In genomic region chr2:172927381-172928357, GRCh38 we compare ENCODE assay signal across 10 cellular contexts.
DNase-seq lines count a peak whose midpoint lies in the region; ATAC-seq and TF ChIP-seq lines count a peak whose summit lies in the region.
"Had no signal": no experiment of that assay in that cellular context is flagged by ENCODE, and none has a peak within 500 bp of the region (broad histone marks: within the 10 kb centered on the region; RNA-seq: fewer than 3 reads in every experiment).

No MANE protein-coding gene starts in this region.

- no peak for TF ChIP-seq CTCF in C4-2B (conservative IDR thresholded peaks at IDR 0.05)
- no peak for TF ChIP-seq CTCF in astrocyte of the spinal cord (IDR thresholded peaks at IDR 0.05; ENCODE audit: low read depth, low read length)
- TF ChIP-seq CTCF in heart left ventricle (IDR thresholded peaks at IDR 0.05) = no peak
- no peak for TF ChIP-seq CTCF in retinal pigment epithelial cell (conservative IDR thresholded peaks at IDR 0.05; ENCODE audit: low read depth, low read length)

- DNase-seq in astrocyte of the spinal cord (ENCODE audit: low read depth, low spot score) = peak; percentile 88
- DNase-seq in heart left ventricle = peak in 2 of 5 donors; percentile 27 to 46
- peak; percentile 46 for DNase-seq in retinal pigment epithelial cell (ENCODE audit: low read depth)
- DNase-seq in NCI-H1105 treated with DMSO at 0.1 percent for 48 hours (lab: John Stamatoyannopoulos, UW) = no peak
- DNase-seq in NCI-H2081 (lab: John Stamatoyannopoulos, UW) = no peak
- DNase-seq in NCI-H2227 (lab: John Stamatoyannopoulos, UW; ENCODE audit: unreplicated experiment) = no peak
- DNase-seq: CD4-positive, CD25-positive, alpha-beta regulatory T cell; effector memory CD4-positive, alpha-beta T cell had no signal

- H3K9me3 ChIP-seq in heart left ventricle = no peaks in the 10 kb centered on the region

- in situ Hi-C loops in astrocyte of the spinal cord (cut with HindIII; ENCODE audit: low sequenced_read_pairs) = no loop called here

- H3K36me3 ChIP-seq in heart left ventricle = no peaks in the 10 kb centered on the region

- WGBS in heart left ventricle, 4 donors = 47 to 63% (median 54%) methylated on average over 9 of the region's 9 CpGs

- no peaks in the 10 kb centered on the region for H3K27me3 ChIP-seq in heart left ventricle

- intact Hi-C loops in heart left ventricle (cut with DNase I) = loop anchor here in 2 of 10 donors (2.0 to 5.0 kb wide), 2 partner anchors 35 to 63 kb away; no protein-coding TSS in a partner anchor

- peak; percentile 56 to 77 (median 71) for ATAC-seq in heart left ventricle
- ATAC-seq in GM18505 (IDR thresholded peaks at IDR 0.05; ENCODE audit: unreplicated experiment) = no peak

- H3K4me1 ChIP-seq in heart left ventricle = peaks cover 3 to 56% (median 32%) of the 10 kb centered on the region in 12 donors

- no peak overlapping the region for H3K4me3 ChIP-seq in astrocyte of the spinal cord (ENCODE audit: low read depth, low read length)
- peak overlapping the region in 7 of 12 donors; percentile 1 to 32 (median 25) for H3K4me3 ChIP-seq in heart left ventricle
- no peak overlapping the region for H3K4me3 ChIP-seq in retinal pigment epithelial cell (ENCODE audit: low read length)

- no peak for TF ChIP-seq POLR2A in heart left ventricle (IDR thresholded peaks at IDR 0.05)
- TF ChIP-seq POLR2A in GM18505 (IDR thresholded peaks at IDR 0.05; ENCODE audit: borderline replicate concordance, extremely low read depth, insufficient read depth, insufficient read length) = no peak

- peak overlapping the region; percentile 8; the same call in 1 of the 2 replicates for H3K27ac ChIP-seq in C4-2B
- peak overlapping the region; percentile 4 to 59 (median 42) for H3K27ac ChIP-seq in heart left ventricle

Comparison
In these comparisons a context has a peak if more than half of its experiments do, and no peak if none do; other contexts are left out.
1. DNase-seq: peak in astrocyte of the spinal cord (single experiment) and retinal pigment epithelial cell (single experiment); none in NCI-H1105 treated with DMSO at 0.1 percent for 48 hours (single experiment), NCI-H2081 (0 of 2) and NCI-H2227 (single experiment).
2. H3K4me3 ChIP-seq: peak in heart left ventricle (7 of 12); none in astrocyte of the spinal cord (single experiment) and retinal pigment epithelial cell (single experiment).